Comparison of ENCODE assay signal across 1 cellular context in the genomic region with DNA sequence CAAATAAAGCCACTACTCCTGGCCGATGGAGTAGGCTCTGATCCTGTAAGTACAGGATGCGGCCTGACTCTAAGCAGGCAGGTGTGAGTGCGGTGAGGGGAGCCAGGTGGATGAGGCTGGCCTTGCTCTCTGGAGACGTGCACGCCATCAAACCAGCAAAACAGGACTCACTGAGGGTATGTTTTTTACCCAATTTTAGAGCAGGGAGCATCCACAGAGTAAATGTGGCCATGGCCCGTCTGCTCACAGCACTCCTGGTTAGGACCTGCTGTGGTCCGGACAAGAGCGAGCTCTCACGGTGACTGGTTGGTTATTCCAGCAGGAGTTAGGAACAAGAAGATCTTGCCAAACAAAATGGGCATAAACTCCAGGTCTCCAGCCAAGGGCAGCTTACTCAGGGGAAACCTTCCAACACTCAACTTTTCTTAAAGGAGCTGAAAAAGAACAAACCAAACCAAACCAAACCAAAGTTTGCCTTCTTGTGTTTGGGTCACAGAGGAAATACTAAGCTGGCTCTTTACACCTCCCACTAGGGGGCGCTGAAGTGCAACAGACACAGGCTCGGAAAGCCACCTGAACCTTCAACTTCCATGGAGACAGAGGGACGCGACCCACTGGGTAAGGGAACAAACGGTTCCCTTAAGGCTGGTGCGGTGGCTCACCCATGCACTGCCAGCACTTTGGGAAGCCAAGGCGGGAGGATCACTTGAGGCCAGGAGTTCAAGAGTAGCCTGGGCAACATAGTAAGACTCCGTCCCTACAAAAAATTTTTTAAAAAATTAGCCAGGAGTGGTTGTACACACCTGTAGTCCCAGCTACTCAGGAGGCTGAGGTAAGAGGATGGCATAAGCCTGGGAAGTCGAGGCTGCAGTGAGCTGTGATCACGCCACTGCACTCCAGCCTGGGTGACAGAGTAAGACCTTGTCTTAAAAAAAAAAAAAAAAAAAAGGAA.
A peak's percentile ranks its signal among the peaks of the same experiment; 100 is the strongest.
TF ChIP-seq lines count a peak whose summit lies in the region.

No MANE protein-coding gene starts in this region.

TF ChIP-seq in HepG2, 621 proteins besides CTCF, POLR2A, EP300 and RAD21 (continued from another document and continues in another):
- TF ChIP-seq, protein P1, sequence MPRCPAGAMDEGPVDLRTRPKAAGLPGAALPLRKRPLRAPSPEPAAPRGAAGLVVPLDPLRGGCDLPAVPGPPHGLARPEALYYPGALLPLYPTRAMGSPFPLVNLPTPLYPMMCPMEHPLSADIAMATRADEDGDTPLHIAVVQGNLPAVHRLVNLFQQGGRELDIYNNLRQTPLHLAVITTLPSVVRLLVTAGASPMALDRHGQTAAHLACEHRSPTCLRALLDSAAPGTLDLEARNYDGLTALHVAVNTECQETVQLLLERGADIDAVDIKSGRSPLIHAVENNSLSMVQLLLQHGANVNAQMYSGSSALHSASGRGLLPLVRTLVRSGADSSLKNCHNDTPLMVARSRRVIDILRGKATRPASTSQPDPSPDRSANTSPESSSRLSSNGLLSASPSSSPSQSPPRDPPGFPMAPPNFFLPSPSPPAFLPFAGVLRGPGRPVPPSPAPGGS (CRISPR knock-in tag; IDR thresholded peaks at IDR 0.05), result no peak
- TF ChIP-seq, protein P2, sequence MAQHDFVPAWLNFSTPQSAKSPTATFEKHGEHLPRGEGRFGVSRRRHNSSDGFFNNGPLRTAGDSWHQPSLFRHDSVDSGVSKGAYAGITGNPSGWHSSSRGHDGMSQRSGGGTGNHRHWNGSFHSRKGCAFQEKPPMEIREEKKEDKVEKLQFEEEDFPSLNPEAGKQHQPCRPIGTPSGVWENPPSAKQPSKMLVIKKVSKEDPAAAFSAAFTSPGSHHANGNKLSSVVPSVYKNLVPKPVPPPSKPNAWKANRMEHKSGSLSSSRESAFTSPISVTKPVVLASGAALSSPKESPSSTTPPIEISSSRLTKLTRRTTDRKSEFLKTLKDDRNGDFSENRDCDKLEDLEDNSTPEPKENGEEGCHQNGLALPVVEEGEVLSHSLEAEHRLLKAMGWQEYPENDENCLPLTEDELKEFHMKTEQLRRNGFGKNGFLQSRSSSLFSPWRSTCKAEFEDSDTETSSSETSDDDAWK (CRISPR knock-in tag; IDR thresholded peaks at IDR 0.05), result no peak
- TF ChIP-seq, protein P3, sequence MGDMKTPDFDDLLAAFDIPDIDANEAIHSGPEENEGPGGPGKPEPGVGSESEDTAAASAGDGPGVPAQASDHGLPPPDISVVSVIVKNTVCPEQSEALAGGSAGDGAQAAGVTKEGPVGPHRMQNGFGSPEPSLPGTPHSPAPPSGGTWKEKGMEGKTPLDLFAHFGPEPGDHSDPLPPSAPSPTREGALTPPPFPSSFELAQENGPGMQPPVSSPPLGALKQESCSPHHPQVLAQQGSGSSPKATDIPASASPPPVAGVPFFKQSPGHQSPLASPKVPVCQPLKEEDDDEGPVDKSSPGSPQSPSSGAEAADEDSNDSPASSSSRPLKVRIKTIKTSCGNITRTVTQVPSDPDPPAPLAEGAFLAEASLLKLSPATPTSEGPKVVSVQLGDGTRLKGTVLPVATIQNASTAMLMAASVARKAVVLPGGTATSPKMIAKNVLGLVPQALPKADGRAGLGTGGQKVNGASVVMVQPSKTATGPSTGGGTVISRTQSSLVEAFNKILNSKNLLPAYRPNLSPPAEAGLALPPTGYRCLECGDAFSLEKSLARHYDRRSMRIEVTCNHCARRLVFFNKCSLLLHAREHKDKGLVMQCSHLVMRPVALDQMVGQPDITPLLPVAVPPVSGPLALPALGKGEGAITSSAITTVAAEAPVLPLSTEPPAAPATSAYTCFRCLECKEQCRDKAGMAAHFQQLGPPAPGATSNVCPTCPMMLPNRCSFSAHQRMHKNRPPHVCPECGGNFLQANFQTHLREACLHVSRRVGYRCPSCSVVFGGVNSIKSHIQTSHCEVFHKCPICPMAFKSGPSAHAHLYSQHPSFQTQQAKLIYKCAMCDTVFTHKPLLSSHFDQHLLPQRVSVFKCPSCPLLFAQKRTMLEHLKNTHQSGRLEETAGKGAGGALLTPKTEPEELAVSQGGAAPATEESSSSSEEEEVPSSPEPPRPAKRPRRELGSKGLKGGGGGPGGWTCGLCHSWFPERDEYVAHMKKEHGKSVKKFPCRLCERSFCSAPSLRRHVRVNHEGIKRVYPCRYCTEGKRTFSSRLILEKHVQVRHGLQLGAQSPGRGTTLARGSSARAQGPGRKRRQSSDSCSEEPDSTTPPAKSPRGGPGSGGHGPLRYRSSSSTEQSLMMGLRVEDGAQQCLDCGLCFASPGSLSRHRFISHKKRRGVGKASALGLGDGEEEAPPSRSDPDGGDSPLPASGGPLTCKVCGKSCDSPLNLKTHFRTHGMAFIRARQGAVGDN (CRISPR knock-in tag; IDR thresholded peaks at IDR 0.05), result peak; percentile 47
- no peak for TF ChIP-seq ZNF143 (CRISPR knock-in tag; IDR thresholded peaks at IDR 0.05)
- no peak for TF ChIP-seq KLF15 (CRISPR knock-in tag; IDR thresholded peaks at IDR 0.05; ENCODE audit: borderline replicate concordance)
- no peak for TF ChIP-seq XBP1 (CRISPR knock-in tag; IDR thresholded peaks at IDR 0.05)
- peak; percentile 52; the same call in 1 of the 2 replicates for TF ChIP-seq ERF (CRISPR knock-in tag; IDR thresholded peaks at IDR 0.05)
- TF ChIP-seq NFE2 (CRISPR knock-in tag; IDR thresholded peaks at IDR 0.05), result no peak
- TF ChIP-seq, protein P4, sequence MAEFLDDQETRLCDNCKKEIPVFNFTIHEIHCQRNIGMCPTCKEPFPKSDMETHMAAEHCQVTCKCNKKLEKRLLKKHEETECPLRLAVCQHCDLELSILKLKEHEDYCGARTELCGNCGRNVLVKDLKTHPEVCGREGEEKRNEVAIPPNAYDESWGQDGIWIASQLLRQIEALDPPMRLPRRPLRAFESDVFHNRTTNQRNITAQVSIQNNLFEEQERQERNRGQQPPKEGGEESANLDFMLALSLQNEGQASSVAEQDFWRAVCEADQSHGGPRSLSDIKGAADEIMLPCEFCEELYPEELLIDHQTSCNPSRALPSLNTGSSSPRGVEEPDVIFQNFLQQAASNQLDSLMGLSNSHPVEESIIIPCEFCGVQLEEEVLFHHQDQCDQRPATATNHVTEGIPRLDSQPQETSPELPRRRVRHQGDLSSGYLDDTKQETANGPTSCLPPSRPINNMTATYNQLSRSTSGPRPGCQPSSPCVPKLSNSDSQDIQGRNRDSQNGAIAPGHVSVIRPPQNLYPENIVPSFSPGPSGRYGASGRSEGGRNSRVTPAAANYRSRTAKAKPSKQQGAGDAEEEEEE (CRISPR knock-in tag; IDR thresholded peaks at IDR 0.05; ENCODE audit: borderline replicate concordance), result no peak
- no peak for TF ChIP-seq ZNF432 (CRISPR knock-in tag; IDR thresholded peaks at IDR 0.05; ENCODE audit: borderline replicate concordance)
- TF ChIP-seq SMARCC2 (IDR thresholded peaks at IDR 0.05), result no peak
- TF ChIP-seq NFIB (CRISPR knock-in tag; IDR thresholded peaks at IDR 0.05; ENCODE audit: borderline replicate concordance), result no peak
- TF ChIP-seq HNF4A (CRISPR knock-in tag; IDR thresholded peaks at IDR 0.05), result peak; percentile 46; the same call in 1 of the 2 replicates
- TF ChIP-seq, protein P5, sequence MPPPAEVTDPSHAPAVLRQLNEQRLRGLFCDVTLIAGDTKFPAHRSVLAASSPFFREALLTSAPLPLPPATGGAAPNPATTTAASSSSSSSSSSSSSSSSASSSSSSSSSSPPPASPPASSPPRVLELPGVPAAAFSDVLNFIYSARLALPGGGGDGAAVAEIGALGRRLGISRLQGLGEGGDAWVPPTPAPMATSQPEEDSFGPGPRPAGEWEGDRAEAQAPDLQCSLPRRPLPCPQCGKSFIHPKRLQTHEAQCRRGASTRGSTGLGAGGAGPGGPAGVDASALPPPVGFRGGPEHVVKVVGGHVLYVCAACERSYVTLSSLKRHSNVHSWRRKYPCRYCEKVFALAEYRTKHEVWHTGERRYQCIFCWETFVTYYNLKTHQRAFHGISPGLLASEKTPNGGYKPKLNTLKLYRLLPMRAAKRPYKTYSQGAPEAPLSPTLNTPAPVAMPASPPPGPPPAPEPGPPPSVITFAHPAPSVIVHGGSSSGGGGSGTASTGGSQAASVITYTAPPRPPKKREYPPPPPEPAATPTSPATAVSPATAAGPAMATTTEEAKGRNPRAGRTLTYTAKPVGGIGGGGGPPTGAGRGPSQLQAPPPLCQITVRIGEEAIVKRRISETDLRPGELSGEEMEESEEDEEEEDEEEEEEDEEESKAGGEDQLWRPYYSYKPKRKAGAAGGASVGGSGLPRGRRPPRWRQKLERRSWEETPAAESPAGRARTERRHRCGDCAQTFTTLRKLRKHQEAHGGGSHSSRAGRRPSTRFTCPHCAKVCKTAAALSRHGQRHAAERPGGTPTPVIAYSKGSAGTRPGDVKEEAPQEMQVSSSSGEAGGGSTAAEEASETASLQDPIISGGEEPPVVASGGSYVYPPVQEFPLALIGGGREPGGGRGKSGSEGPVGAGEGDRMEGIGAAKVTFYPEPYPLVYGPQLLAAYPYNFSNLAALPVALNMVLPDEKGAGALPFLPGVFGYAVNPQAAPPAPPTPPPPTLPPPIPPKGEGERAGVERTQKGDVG (CRISPR knock-in tag; IDR thresholded peaks at IDR 0.05; ENCODE audit: borderline replicate concordance), result no peak
- no peak for TF ChIP-seq ZNF367 (CRISPR knock-in tag; IDR thresholded peaks at IDR 0.05; ENCODE audit: borderline replicate concordance)
- TF ChIP-seq, protein P6, sequence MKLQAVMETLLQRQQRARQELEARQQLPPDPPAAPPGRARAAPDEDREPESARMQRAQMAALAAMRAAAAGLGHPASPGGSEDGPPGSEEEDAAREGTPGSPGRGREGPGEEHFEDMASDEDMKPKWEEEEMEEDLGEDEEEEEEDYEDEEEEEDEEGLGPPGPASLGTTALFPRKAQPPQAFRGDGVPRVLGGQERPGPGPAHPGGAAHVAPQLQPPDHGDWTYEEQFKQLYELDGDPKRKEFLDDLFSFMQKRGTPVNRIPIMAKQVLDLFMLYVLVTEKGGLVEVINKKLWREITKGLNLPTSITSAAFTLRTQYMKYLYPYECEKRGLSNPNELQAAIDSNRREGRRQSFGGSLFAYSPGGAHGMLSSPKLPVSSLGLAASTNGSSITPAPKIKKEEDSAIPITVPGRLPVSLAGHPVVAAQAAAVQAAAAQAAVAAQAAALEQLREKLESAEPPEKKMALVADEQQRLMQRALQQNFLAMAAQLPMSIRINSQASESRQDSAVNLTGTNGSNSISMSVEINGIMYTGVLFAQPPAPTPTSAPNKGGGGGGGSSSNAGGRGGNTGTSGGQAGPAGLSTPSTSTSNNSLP (IDR thresholded peaks at IDR 0.05; ENCODE audit: low read depth, low read length), result no peak
- TF ChIP-seq, protein P7, sequence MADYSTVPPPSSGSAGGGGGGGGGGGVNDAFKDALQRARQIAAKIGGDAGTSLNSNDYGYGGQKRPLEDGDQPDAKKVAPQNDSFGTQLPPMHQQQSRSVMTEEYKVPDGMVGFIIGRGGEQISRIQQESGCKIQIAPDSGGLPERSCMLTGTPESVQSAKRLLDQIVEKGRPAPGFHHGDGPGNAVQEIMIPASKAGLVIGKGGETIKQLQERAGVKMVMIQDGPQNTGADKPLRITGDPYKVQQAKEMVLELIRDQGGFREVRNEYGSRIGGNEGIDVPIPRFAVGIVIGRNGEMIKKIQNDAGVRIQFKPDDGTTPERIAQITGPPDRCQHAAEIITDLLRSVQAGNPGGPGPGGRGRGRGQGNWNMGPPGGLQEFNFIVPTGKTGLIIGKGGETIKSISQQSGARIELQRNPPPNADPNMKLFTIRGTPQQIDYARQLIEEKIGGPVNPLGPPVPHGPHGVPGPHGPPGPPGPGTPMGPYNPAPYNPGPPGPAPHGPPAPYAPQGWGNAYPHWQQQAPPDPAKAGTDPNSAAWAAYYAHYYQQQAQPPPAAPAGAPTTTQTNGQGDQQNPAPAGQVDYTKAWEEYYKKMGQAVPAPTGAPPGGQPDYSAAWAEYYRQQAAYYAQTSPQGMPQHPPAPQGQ (CRISPR knock-in tag; IDR thresholded peaks at IDR 0.05; ENCODE audit: borderline replicate concordance), result no peak
- TF ChIP-seq, protein P8, sequence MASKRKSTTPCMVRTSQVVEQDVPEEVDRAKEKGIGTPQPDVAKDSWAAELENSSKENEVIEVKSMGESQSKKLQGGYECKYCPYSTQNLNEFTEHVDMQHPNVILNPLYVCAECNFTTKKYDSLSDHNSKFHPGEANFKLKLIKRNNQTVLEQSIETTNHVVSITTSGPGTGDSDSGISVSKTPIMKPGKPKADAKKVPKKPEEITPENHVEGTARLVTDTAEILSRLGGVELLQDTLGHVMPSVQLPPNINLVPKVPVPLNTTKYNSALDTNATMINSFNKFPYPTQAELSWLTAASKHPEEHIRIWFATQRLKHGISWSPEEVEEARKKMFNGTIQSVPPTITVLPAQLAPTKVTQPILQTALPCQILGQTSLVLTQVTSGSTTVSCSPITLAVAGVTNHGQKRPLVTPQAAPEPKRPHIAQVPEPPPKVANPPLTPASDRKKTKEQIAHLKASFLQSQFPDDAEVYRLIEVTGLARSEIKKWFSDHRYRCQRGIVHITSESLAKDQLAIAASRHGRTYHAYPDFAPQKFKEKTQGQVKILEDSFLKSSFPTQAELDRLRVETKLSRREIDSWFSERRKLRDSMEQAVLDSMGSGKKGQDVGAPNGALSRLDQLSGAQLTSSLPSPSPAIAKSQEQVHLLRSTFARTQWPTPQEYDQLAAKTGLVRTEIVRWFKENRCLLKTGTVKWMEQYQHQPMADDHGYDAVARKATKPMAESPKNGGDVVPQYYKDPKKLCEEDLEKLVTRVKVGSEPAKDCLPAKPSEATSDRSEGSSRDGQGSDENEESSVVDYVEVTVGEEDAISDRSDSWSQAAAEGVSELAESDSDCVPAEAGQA (IDR thresholded peaks at IDR 0.05; ENCODE audit: low read depth), result no peak
- TF ChIP-seq, protein P8 (CRISPR knock-in tag; IDR thresholded peaks at IDR 0.05; ENCODE audit: borderline replicate concordance), result no peak
- no peak for TF ChIP-seq ZC3H13 (CRISPR knock-in tag; IDR thresholded peaks at IDR 0.05)
- TF ChIP-seq GFI1 (CRISPR knock-in tag; IDR thresholded peaks at IDR 0.05; ENCODE audit: borderline replicate concordance), result no peak
- TF ChIP-seq ATRX (CRISPR knock-in tag; IDR thresholded peaks at IDR 0.05; ENCODE audit: borderline replicate concordance), result no peak
